ENCODE assay signal across 26 cellular contexts in the genomic region with DNA sequence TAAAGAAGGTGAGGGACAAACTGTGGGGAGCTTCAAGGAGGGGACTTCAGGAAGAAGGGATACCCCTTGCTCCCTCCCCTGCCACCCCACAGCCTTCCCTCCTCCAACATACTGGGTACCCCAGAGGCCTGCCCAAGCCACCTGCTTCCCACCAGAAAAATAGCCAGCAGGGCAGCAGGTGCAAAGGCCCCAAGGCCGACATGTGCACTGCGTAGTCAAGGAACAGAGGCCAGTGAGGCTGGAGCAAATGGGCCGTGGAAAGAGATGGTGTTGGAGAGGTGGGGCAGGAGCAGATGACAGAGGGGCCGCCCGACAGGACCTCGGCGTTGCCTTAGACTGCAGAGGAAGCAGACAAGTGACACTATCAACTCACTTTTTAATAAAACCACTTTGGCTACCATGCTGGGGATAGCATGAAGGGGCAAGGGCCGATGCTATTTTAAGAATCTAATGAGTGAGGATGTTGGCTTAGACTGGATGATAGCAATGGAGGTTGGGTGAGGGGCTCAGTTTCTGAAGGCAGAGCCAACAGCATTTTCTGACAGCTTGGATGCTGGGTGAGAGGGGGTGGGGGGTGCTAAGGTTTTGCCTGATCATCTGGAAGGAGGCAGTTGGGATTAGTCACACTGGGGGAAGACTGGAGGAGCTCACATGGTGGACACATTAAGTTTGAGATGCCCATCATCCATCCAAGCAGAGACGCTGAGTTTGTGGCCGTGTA.
DNase-seq lines count a peak whose midpoint lies in the region; ATAC-seq, FAIRE-seq and TF ChIP-seq lines count a peak whose summit lies in the region.
"Had no signal": no experiment of that assay in that cellular context is flagged by ENCODE, and none has a peak within 500 bp of the region (broad histone marks: within the 10 kb centered on the region; RNA-seq: fewer than 3 reads in every experiment).

No MANE protein-coding gene starts in this region.

- H3K27ac Mint-ChIP-seq in CD4-positive, alpha-beta T cell, result peak overlapping the region; percentile 13
- peak overlapping the region in 7 of 9 donors; percentile 9 to 89 (median 45) for H3K27ac Mint-ChIP-seq in naive thymus-derived CD4-positive, alpha-beta T cell
- H3K27ac Mint-ChIP-seq: activated CD4-positive, alpha-beta T cell treated with anti-CD3 and anti-CD28 coated beads for 36 hours; IgD-negative memory B cell; stimulated activated naive B cell treated with anti-CD40 and anti-IgM and Interleukin-4, amounts not matched to agents 10 μg/mL and 1 μg/mL and 100 μg/mL, for 72 hours had no signal

- H3K4me3 Mint-ChIP-seq in CD4-positive, alpha-beta T cell, result no peak overlapping the region
- no peak overlapping the region for H3K4me3 Mint-ChIP-seq in naive thymus-derived CD4-positive, alpha-beta T cell
- H3K4me3 Mint-ChIP-seq: activated CD4-positive, alpha-beta T cell treated with anti-CD3 and anti-CD28 coated beads for 36 hours; central memory CD8-positive, alpha-beta T cell; stimulated activated naive B cell treated with anti-CD40 and anti-IgM and Interleukin-4, amounts not matched to agents 10 μg/mL and 1 μg/mL and 100 μg/mL, for 72 hours had no signal

- FAIRE-seq in K562 (lab: Jason Lieb, UNC), result no peak
- FAIRE-seq: islet of Langerhans, TTC549 had no signal

- no peaks in the 10 kb centered on the region for H4K20me1 ChIP-seq in K562 (replicated peaks; ENCODE audit: control insufficient read depth, insufficient read depth, low read length)

- intact Hi-C loops in CD4-positive, alpha-beta T cell (cut with DNase I, micrococcal nuclease), result no loop called here
- intact Hi-C loops in K562 (cut with micrococcal nuclease), result loop anchor here (10.0 kb wide), 1 partner anchor 214 kb away; no protein-coding TSS in a partner anchor
- intact Hi-C loops in naive thymus-derived CD4-positive, alpha-beta T cell (cut with micrococcal nuclease), result no loop called here

- H3K9ac ChIP-seq in K562 (ENCODE audit: insufficient read depth in 1 of 2, low read depth in 2 of 2, low read length in 2 of 2), result peak overlapping the region in 1 of 2 experiments; percentile 73; a peak in 1 of 4 replicates

- H3K27me3 ChIP-seq in CD4-positive, alpha-beta T cell (ENCODE audit: control insufficient read depth, insufficient read depth, low read length), result no peaks in the 10 kb centered on the region
- no peaks in the 10 kb centered on the region for H3K27me3 ChIP-seq in K562 (ENCODE audit: control insufficient read depth in 2 of 2, insufficient read depth in 2 of 2, low read length in 2 of 2)
- H3K27me3 ChIP-seq in naive thymus-derived CD4-positive, alpha-beta T cell (ENCODE audit: control insufficient read depth in 2 of 2, insufficient read depth in 2 of 2, low read length in 2 of 2), result no peaks in the 10 kb centered on the region
- H3K27me3 ChIP-seq: tibial nerve had no signal

- H3K27me3 Mint-ChIP-seq in CD4-positive, alpha-beta T cell, result no peaks in the 10 kb centered on the region
- peaks cover 0 to 5% (median 0%) of the 10 kb centered on the region in 5 donors for H3K27me3 Mint-ChIP-seq in naive thymus-derived CD4-positive, alpha-beta T cell
- H3K27me3 Mint-ChIP-seq: activated CD4-positive, alpha-beta T cell treated with anti-CD3 and anti-CD28 coated beads for 36 hours; central memory CD8-positive, alpha-beta T cell; IgD-negative memory B cell had no signal

- H3K4me2 ChIP-seq in K562 (ENCODE audit: insufficient read depth, low read length), result no peak overlapping the region

- no peak for DNase-seq in CD4-positive, alpha-beta T cell
- DNase-seq in K562 (ENCODE audit: extremely low read depth in 1 of 4, low spot score in 3 of 4), result no peak
- DNase-seq in naive thymus-derived CD4-positive, alpha-beta T cell, result no peak
- DNase-seq in stimulated activated CD4-positive, alpha-beta T cell treated with anti-CD3 and anti-CD28 coated beads, Interleukin-15, amount 100 ng/mL, for 24 hours, result no peak
- DNase-seq: activated CD4-positive, alpha-beta T cell treated with anti-CD3 and anti-CD28 coated beads for 36 hours; activated CD8-positive, alpha-beta memory T cell treated with anti-CD3 and anti-CD28 coated beads, Interleukin-2, amount 50 U/mL, for 48 hours; activated effector memory CD4-positive, alpha-beta T cell treated with Interleukin-2 at 50 U/mL for 16 hours; anterior cingulate cortex; COR-L47; foreskin melanocyte; hypothalamus; naive B cell; NCI-H1436; NCI-H2171 treated with DMSO at 0.1 percent for 48 hours; NCI-H774; OCI-M1; SHP77 treated with DMSO at 0.1 percent for 48 hours; stimulated activated naive B cell treated with anti-CD40 and anti-IgM and Interleukin-4, amounts not matched to agents 10 μg/mL and 1 μg/mL and 100 μg/mL, for 72 hours had no signal

- TF ChIP-seq RAD21 in K562 (CRISPR knock-in tag; conservative IDR thresholded peaks at IDR 0.05 in 1 of 2, IDR thresholded peaks at IDR 0.05 in 1 of 2), result no peak

- H3K36me3 Mint-ChIP-seq in CD4-positive, alpha-beta T cell (ENCODE audit: low read depth), result no peaks in the 10 kb centered on the region
- peaks cover 0 to 8% (median 0%) of the 10 kb centered on the region in 5 donors for H3K36me3 Mint-ChIP-seq in naive thymus-derived CD4-positive, alpha-beta T cell
- H3K36me3 Mint-ChIP-seq: IgD-negative memory B cell; naive B cell; stimulated activated naive B cell treated with anti-CD40 and anti-IgM and Interleukin-4, amounts not matched to agents 10 μg/mL and 1 μg/mL and 100 μg/mL, for 72 hours had no signal

- no peak for TF ChIP-seq EP300 in K562 (IDR thresholded peaks at IDR 0.05; ENCODE audit: low read length)

- CTCF ChIA-PET in CD4-positive, alpha-beta T cell (lab: Charles Lee), result no interaction called here
- CTCF ChIA-PET in K562 (lab: Yijun Ruan, JAX; ENCODE audit: low intra/inter-chr PET ratio), result no interaction called here
- CTCF ChIA-PET in naive thymus-derived CD4-positive, alpha-beta T cell (lab: Charles Lee), result interaction anchor here (3.2 kb wide), 1 partner anchor 86 kb away, joined by 13 read pairs; no protein-coding TSS in a partner anchor

- in situ Hi-C loops in K562 (cut with MboI), result no loop called here

- H3K9me1 ChIP-seq in K562 (ENCODE audit: control insufficient read depth, insufficient read depth, low read length), result no peaks in the 10 kb centered on the region

- 61% methylated on average over 8 of the region's 10 CpGs for WGBS in K562 (ENCODE audit: insufficient coverage, low coverage, missing lambda C conversion rate)

- no peak for TF ChIP-seq POLR2A in K562 (conservative IDR thresholded peaks at IDR 0.05)

- peaks cover 50 to 62% of the 10 kb centered on the region in 2 experiments for H3K4me1 ChIP-seq in K562 (replicated peaks in 1 of 2; ENCODE audit: control insufficient read depth in 2 of 2, insufficient read depth in 2 of 2, low read length in 2 of 2)
- H3K4me1 ChIP-seq in naive thymus-derived CD4-positive, alpha-beta T cell (ENCODE audit: control insufficient read depth in 2 of 2, insufficient read depth in 2 of 2, low read length in 2 of 2), result peaks cover 8 to 21% of the 10 kb centered on the region in 2 donors

- POLR2A ChIA-PET in CD4-positive, alpha-beta T cell (lab: Charles Lee), result interaction anchor here (8.4 kb wide), 1 partner anchor 74 kb away, joined by 211 read pairs; a partner anchor contains a TSS
- POLR2A ChIA-PET in K562 (lab: Yijun Ruan, JAX), result interaction anchor here (0.7 to 2.1 kb wide), 3 partner anchors 9 to 74 kb away, joined by 3 to 9 read pairs (median 3); no protein-coding TSS in a partner anchor
- POLR2A ChIA-PET in naive thymus-derived CD4-positive, alpha-beta T cell (lab: Charles Lee), result interaction anchor here (0.9 to 26.4 kb wide), 4 partner anchors 12 to 87 kb away, joined by 3 to 664 read pairs (median 5); a partner anchor contains a TSS

- no peaks in the 10 kb centered on the region for H3K9me3 Mint-ChIP-seq in CD4-positive, alpha-beta T cell
- no peaks in the 10 kb centered on the region for H3K9me3 Mint-ChIP-seq in naive thymus-derived CD4-positive, alpha-beta T cell
- H3K9me3 Mint-ChIP-seq: central memory CD8-positive, alpha-beta T cell; IgD-negative memory B cell; naive B cell; stimulated activated naive B cell treated with anti-CD40 and anti-IgM and Interleukin-4, amounts not matched to agents 10 μg/mL and 1 μg/mL and 100 μg/mL, for 72 hours had no signal

- BruUV-seq in K562 (replicated peaks; lab: Mats Ljungman, UMichigan), result no TSS peak

- no peaks in the 10 kb centered on the region for H3K36me3 ChIP-seq in K562 (ENCODE audit: control insufficient read depth, insufficient read depth, low read length)
- no peaks in the 10 kb centered on the region for H3K36me3 ChIP-seq in naive thymus-derived CD4-positive, alpha-beta T cell (ENCODE audit: control insufficient read depth in 2 of 3, insufficient read depth in 3 of 3, low read length in 3 of 3)
- H3K36me3 ChIP-seq: tibial nerve had no signal

- H3K27ac ChIP-seq in 22Rv1 (peak overlapping the region; percentile 99), K562 (ENCODE audit: extremely low read depth, low read depth, low read length) (no peak overlapping the region)
- no peak overlapping the region for H3K27ac ChIP-seq in CD4-positive, alpha-beta T cell (ENCODE audit: low read depth, low read length)
- H3K27ac ChIP-seq in naive thymus-derived CD4-positive, alpha-beta T cell (ENCODE audit: low read depth, low read length), result no peak overlapping the region

- no peak for TF ChIP-seq CTCF in 22Rv1 (IDR thresholded peaks at IDR 0.05)
- no peak for TF ChIP-seq CTCF in CD4-positive, alpha-beta T cell (IDR thresholded peaks at IDR 0.05)
- no peak for TF ChIP-seq CTCF in K562 (IDR thresholded peaks at IDR 0.05 in 2 of 3, conservative IDR thresholded peaks at IDR 0.05 in 1 of 3; ENCODE audit: insufficient read depth in 2 of 3, low read depth in 1 of 3, low read length in 3 of 3)

- H2AFZ ChIP-seq in K562 (ENCODE audit: low read depth, low read length), result 0 out of 2 replicates have a peak overlapping the region, but pooled peaks have one; percentile 38

- H3K79me2 ChIP-seq in K562 (ENCODE audit: control insufficient read depth, insufficient read depth, low read length), result peaks cover under 1% of the 10 kb centered on the region; the same call in 1 of the 3 replicates

- peaks cover 32% of the 10 kb centered on the region for H3K4me1 Mint-ChIP-seq in CD4-positive, alpha-beta T cell (ENCODE audit: low read depth)
- peaks cover 19 to 43% (median 34%) of the 10 kb centered on the region in 7 donors for H3K4me1 Mint-ChIP-seq in naive thymus-derived CD4-positive, alpha-beta T cell

- no peak overlapping the region for H3K4me3 ChIP-seq in K562
- no peak overlapping the region for H3K4me3 ChIP-seq in naive thymus-derived CD4-positive, alpha-beta T cell (ENCODE audit: low read length)
- H3K4me3 ChIP-seq: tibial nerve had no signal

- no peaks in the 10 kb centered on the region for H3K9me3 ChIP-seq in CD4-positive, alpha-beta T cell (ENCODE audit: control insufficient read depth, low read length)
- no peaks in the 10 kb centered on the region for H3K9me3 ChIP-seq in K562 (replicated peaks; ENCODE audit: control insufficient read depth, insufficient read depth, low read depth, low read length)
- H3K9me3 ChIP-seq in naive thymus-derived CD4-positive, alpha-beta T cell (ENCODE audit: control insufficient read depth in 2 of 3, low read length in 3 of 3), result no peaks in the 10 kb centered on the region
- H3K9me3 ChIP-seq: tibial nerve had no signal

- no peak for ATAC-seq in CD4-positive, alpha-beta T cell (ENCODE audit: poor library complexity)
- ATAC-seq in K562, result no peak
- ATAC-seq in naive thymus-derived CD4-positive, alpha-beta T cell, result no peak
- no peak for ATAC-seq in HG03571 (IDR thresholded peaks at IDR 0.05; ENCODE audit: unreplicated experiment)
- no peak for ATAC-seq in GM18498 (IDR thresholded peaks at IDR 0.05; ENCODE audit: unreplicated experiment)
- ATAC-seq: activated CD4-positive, alpha-beta T cell treated with anti-CD3 and anti-CD28 coated beads for 36 hours; stimulated activated naive B cell treated with anti-CD40 and anti-IgM and Interleukin-4, amounts not matched to agents 10 μg/mL and 1 μg/mL and 100 μg/mL, for 72 hours had no signal
